Comparison of ENCODE assay signal across 2 cellular contexts in genomic region chr19:43207174-43207573, GRCh38.
TF ChIP-seq lines count a peak whose summit lies in the region.

No MANE protein-coding gene starts in this region.

TF ChIP-seq in A549, 52 proteins besides CTCF, POLR2A, EP300 and RAD21:
- peak; percentile 36; the same call in 1 of the 3 replicates for TF ChIP-seq SMC3 (IDR thresholded peaks at IDR 0.05)
TF ChIP-seq in A549: peak in this region for 1; not testable (repeated sequence) for 51.

TF ChIP-seq in IMR-90, 13 proteins besides CTCF, POLR2A, EP300 and RAD21:
- peak; percentile 48 for TF ChIP-seq SMC3 (IDR thresholded peaks at IDR 0.05; ENCODE audit: low read depth, low read length)
